12 cellular contexts compared by ENCODE assay signal in genomic region chr4:48904541-48905142, GRCh38. TPM values are rescaled to one million over a fixed set of nuclear protein-coding genes. Genes with fewer than 3 reads are reported as not detected.
DNase-seq lines count a peak whose midpoint lies in the region; ATAC-seq and TF ChIP-seq lines count a peak whose summit lies in the region.
"Had no signal": no experiment of that assay in that cellular context is flagged by ENCODE, and none has a peak within 500 bp of the region (broad histone marks: within the 10 kb centered on the region; RNA-seq: fewer than 3 reads in every experiment).

No MANE protein-coding gene starts in this region.

- H3K4me3 Mint-ChIP-seq in CD8-positive, alpha-beta T cell: peak overlapping the region; percentile 86
- H3K4me3 Mint-ChIP-seq in brain (peak overlapping the region; percentile 63 to 85 (median 76)), natural killer cell (peak overlapping the region; percentile 78)

- 91 to 94% methylated on average over 3 of the region's 3 CpGs for WGBS in sigmoid colon, 2 donors

- H3K79me2 ChIP-seq in KMS-11 (ENCODE audit: insufficient read depth, low read depth): no peaks in the 10 kb centered on the region

- intact Hi-C loops in CD8-positive, alpha-beta T cell (cut with DNase I, micrococcal nuclease): loop anchor here (5.0 to 10.0 kb wide), 4 partner anchors 52 to 1440 kb away; partner anchors contain the start of genes SLAIN2 (in 2 of the 2) and COMMD8 (in 1 of the 2)
- intact Hi-C loops in natural killer cell (cut with micrococcal nuclease): no loop called here
- intact Hi-C loops in sigmoid colon (cut with DNase I): loop anchor here (5.0 kb wide), 2 partner anchors 58 to 327 kb away; no protein-coding TSS in a partner anchor

- peaks cover 23% of the 10 kb centered on the region for H3K36me3 ChIP-seq in CD8-positive, alpha-beta T cell (ENCODE audit: insufficient read depth, low read length)
- no peaks in the 10 kb centered on the region for H3K36me3 ChIP-seq in KMS-11 (ENCODE audit: insufficient read depth)
- H3K36me3 ChIP-seq in sigmoid colon: peaks cover 0 to 7% (median 2%) of the 10 kb centered on the region in 4 donors

- TF ChIP-seq EP300 in sigmoid colon (IDR thresholded peaks at IDR 0.05): no peak

- no peaks in the 10 kb centered on the region for H3K27me3 Mint-ChIP-seq in CD8-positive, alpha-beta T cell (ENCODE audit: low read depth)
- H3K27me3 Mint-ChIP-seq in brain (peaks cover 11% of the 10 kb centered on the region), natural killer cell (ENCODE audit: low read depth in 2 of 2) (no peaks in the 10 kb centered on the region)

- H2AFZ ChIP-seq in KMS-11 (ENCODE audit: low read depth): no peak overlapping the region

- no peak overlapping the region for H3K27ac ChIP-seq in CD8-positive, alpha-beta T cell (ENCODE audit: low read depth, low read length)
- no peak overlapping the region for H3K27ac ChIP-seq in KMS-11
- no peak overlapping the region for H3K27ac ChIP-seq in sigmoid colon

- H3K36me3 Mint-ChIP-seq in CD8-positive, alpha-beta T cell: peaks cover 55% of the 10 kb centered on the region
- peaks cover 13% of the 10 kb centered on the region for H3K36me3 Mint-ChIP-seq in brain
- H3K36me3 Mint-ChIP-seq in natural killer cell: no peaks in the 10 kb centered on the region

- no peak overlapping the region for H3K9ac ChIP-seq in KMS-11

- TF ChIP-seq POLR2A in sigmoid colon (IDR thresholded peaks at IDR 0.05): no peak

- no peak for TF ChIP-seq CTCF in CD8-positive, alpha-beta T cell (IDR thresholded peaks at IDR 0.05)
- no peak for TF ChIP-seq CTCF in KMS-11 (conservative IDR thresholded peaks at IDR 0.05; ENCODE audit: low read depth, low read length)
- TF ChIP-seq CTCF in brain (conservative IDR thresholded peaks at IDR 0.05): no peak
- TF ChIP-seq CTCF in natural killer cell (IDR thresholded peaks at IDR 0.05): no peak
- TF ChIP-seq CTCF in sigmoid colon (IDR thresholded peaks at IDR 0.05): no peak

- peaks cover 32% of the 10 kb centered on the region for H3K4me1 ChIP-seq in CD8-positive, alpha-beta T cell (ENCODE audit: insufficient read depth, low read length)
- peaks cover 36% of the 10 kb centered on the region for H3K4me1 ChIP-seq in KMS-11 (ENCODE audit: low read depth, poor library complexity, severe bottlenecking)
- H3K4me1 ChIP-seq in sigmoid colon: peaks cover 0 to 22% (median 8%) of the 10 kb centered on the region in 4 donors

- CTCF ChIA-PET in CD8-positive, alpha-beta T cell (lab: Charles Lee): interaction anchor here (1.0 to 1.9 kb wide), 4 partner anchors 13 to 71 kb away, joined by 3 to 5 read pairs (median 4); no protein-coding TSS in a partner anchor

- H3K27me3 ChIP-seq in CD8-positive, alpha-beta T cell (ENCODE audit: insufficient read depth, low read length): no peaks in the 10 kb centered on the region
- no peaks in the 10 kb centered on the region for H3K27me3 ChIP-seq in KMS-11 (ENCODE audit: insufficient read depth, low read depth)
- no peaks in the 10 kb centered on the region for H3K27me3 ChIP-seq in sigmoid colon

- POLR2A ChIA-PET in CD8-positive, alpha-beta T cell (lab: Charles Lee): no interaction called here

- H3K4me1 Mint-ChIP-seq in CD8-positive, alpha-beta T cell (ENCODE audit: low read depth): peaks cover 66% of the 10 kb centered on the region
- H3K4me1 Mint-ChIP-seq in brain: peaks cover 24% of the 10 kb centered on the region
- peaks cover 23 to 30% of the 10 kb centered on the region in 2 donors for H3K4me1 Mint-ChIP-seq in natural killer cell

- H3K27ac Mint-ChIP-seq in CD8-positive, alpha-beta T cell: peak overlapping the region; percentile 87
- peak overlapping the region in 2 of 5 experiments; percentile 35 to 38 for H3K27ac Mint-ChIP-seq in brain
- peak overlapping the region; percentile 0 to 5 for H3K27ac Mint-ChIP-seq in natural killer cell

- peak overlapping the region; percentile 14; the same call in 1 of the 2 replicates for H3K4me2 ChIP-seq in KMS-11

- no peak overlapping the region for H3K4me3 ChIP-seq in CD8-positive, alpha-beta T cell (ENCODE audit: low read depth, low read length)
- H3K4me3 ChIP-seq in KMS-11 (IDR thresholded peaks at IDR 0.05; ENCODE audit: insufficient read depth, low read depth, low read length): peak overlapping the region; percentile 0
- no peak overlapping the region for H3K4me3 ChIP-seq in sigmoid colon

- H3K9me3 Mint-ChIP-seq in CD8-positive, alpha-beta T cell: no peaks in the 10 kb centered on the region
- H3K9me3 Mint-ChIP-seq in brain: peaks cover 0 to 2% (median 0%) of the 10 kb centered on the region in 5 experiments
- H3K9me3 Mint-ChIP-seq in natural killer cell: no peaks in the 10 kb centered on the region

- DNase-seq in CD8-positive, alpha-beta T cell: no peak
- DNase-seq in natural killer cell (no peak), sigmoid colon (no peak), H4 (ENCODE audit: low spot score) (no peak)
- DNase-seq: activated CD8-positive, alpha-beta memory T cell treated with anti-CD3 and anti-CD28 coated beads, Interleukin-2, amount 50 U/mL, for 4 hours; cerebellar nuclear complex; GOT3; NCI-H1694 had no signal

- H4K20me1 ChIP-seq in KMS-11 (ENCODE audit: insufficient read depth): no peaks in the 10 kb centered on the region

- no peaks in the 10 kb centered on the region for H3K9me3 ChIP-seq in CD8-positive, alpha-beta T cell (ENCODE audit: low read length)
- no peaks in the 10 kb centered on the region for H3K9me3 ChIP-seq in sigmoid colon

- no peak for ATAC-seq in CD8-positive, alpha-beta T cell
- ATAC-seq in natural killer cell (no peak), HG02610 (IDR thresholded peaks at IDR 0.05; ENCODE audit: unreplicated experiment) (no peak), GM21723 (IDR thresholded peaks at IDR 0.05; ENCODE audit: unreplicated experiment) (no peak)

RNA-seq across cellular contexts. Expression of gene OCIAD2, which starts 1.9 kb away (rescaled TPM):
- 10 to 100 TPM; 70.6 to 72.1 TPM for total RNA-seq in CD8-positive, alpha-beta T cell
- polyA plus RNA-seq in brain (ENCODE audit: insufficient read depth, low read depth, low replicate concordance): 201 TPM
- 10 to 100 TPM; 25.8 to 34.3 (median 26.1) TPM for total RNA-seq in natural killer cell
- 10 to 100 TPM in 2 of 4 donors, 1 to 10 TPM in 2; 7.1 to 21.8 (median 11.4) TPM for total RNA-seq in sigmoid colon
- polyA plus RNA-seq in sigmoid colon: 100 to 1,000 TPM in 1 of 3 donors, 10 to 100 TPM in 2; 78.9 to 188 (median 91.9) TPM
- total RNA-seq in H4 (2014; rRNA removed; shearing (Covaris generic)): 46.5 and 67.6 TPM in 2 replicates
